1 cellular context compared by ENCODE assay signal in the genomic region with DNA sequence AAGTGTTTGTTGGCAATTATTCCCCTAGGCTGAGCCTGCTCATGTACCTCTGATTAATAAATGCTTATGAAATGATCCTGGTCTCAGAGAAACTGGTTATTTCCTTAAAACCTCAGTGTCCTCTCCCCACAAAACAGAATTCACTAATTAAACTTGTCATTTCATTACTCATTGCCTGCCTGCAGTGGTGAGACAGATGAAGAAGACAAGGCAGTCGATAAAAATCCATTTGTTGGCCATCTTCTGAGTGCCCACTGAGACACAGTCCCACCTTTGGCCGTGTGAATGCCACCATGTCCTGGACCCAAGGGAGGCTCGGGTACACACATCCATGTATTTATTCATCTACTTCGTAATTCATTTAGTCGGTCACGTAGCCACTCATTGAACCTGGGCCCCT.
TF ChIP-seq lines count a peak whose summit lies in the region.

No MANE protein-coding gene starts in this region.

TF ChIP-seq in A549, 52 proteins besides CTCF, POLR2A, EP300 and RAD21 (continued from another document):
- TF ChIP-seq BHLHE40 (IDR thresholded peaks at IDR 0.05; ENCODE audit: low read depth, low read length) (no peak), SREBF2 (IDR thresholded peaks at IDR 0.05) (no peak)
